1 cellular context compared by ENCODE assay signal in genomic region chr3:127600749-127601456, GRCh38.
TF ChIP-seq lines count a peak whose summit lies in the region.

No MANE protein-coding gene starts in this region.

TF ChIP-seq in HEK293T, 16 proteins besides CTCF, POLR2A, EP300 and RAD21 (continued from another document):
- TF ChIP-seq HDGF (IDR thresholded peaks at IDR 0.05; ENCODE audit: borderline replicate concordance) (no peak), FOXA1 (IDR thresholded peaks at IDR 0.05) (no peak), ZNF384 (IDR thresholded peaks at IDR 0.05) (no peak), TARDBP (IDR thresholded peaks at IDR 0.05) (no peak), PKNOX1 (IDR thresholded peaks at IDR 0.05) (no peak), ELF4 (IDR thresholded peaks at IDR 0.05) (no peak)
